ENCODE assay signal across 1 cellular context in genomic region chr21:41418956-41419680, GRCh38.
A peak's percentile ranks its signal among the peaks of the same experiment; 100 is the strongest.
TF ChIP-seq lines count a peak whose summit lies in the region.

No MANE protein-coding gene starts in this region.

TF ChIP-seq in H1, 55 proteins besides CTCF, POLR2A, EP300 and RAD21:
- TF ChIP-seq TBP (IDR thresholded peaks at IDR 0.05; ENCODE audit: low read depth, low read length) (no peak), POLR2AphosphoS5 (IDR thresholded peaks at IDR 0.05; ENCODE audit: low read depth, low read length) (no peak), TCF12 (IDR thresholded peaks at IDR 0.05; ENCODE audit: low read depth, low read length) (0 out of 2 replicates have a peak, but pooled peaks have one; percentile 24), SIN3A (conservative IDR thresholded peaks at IDR 0.05 in 1 of 2, IDR thresholded peaks at IDR 0.05 in 1 of 2; ENCODE audit: low read depth in 1 of 2, low read length in 2 of 2) (no peak)
TF ChIP-seq in H1: peak in this region for 1.
